12 cellular contexts compared by ENCODE assay signal in genomic region chr14:103869406-103870143, GRCh38. TPM values are rescaled to one million over a fixed set of nuclear protein-coding genes. Genes with fewer than 3 reads are reported as not detected.
"Had no signal": no experiment of that assay in that cellular context is flagged by ENCODE, and none has a peak within 500 bp of the region (broad histone marks: within the 10 kb centered on the region; RNA-seq: fewer than 3 reads in every experiment).

No MANE protein-coding gene starts in this region.

- H3K27ac ChIP-seq: cardiac muscle cell, tibial artery, vagina, WERI-Rb-1 had no signal

- DNase-seq: activated CD4-positive, alpha-beta T cell treated with anti-CD3 and anti-CD28 coated beads for 4 hours; activated CD8-positive, alpha-beta memory T cell treated with anti-CD3 and anti-CD28 coated beads, Interleukin-2, amount 50 U/mL, for 4 hours; activated CD8-positive, alpha-beta T cell treated with anti-CD3 and anti-CD28 coated beads, Interleukin-2, amount 10 ng/mL, durations not matched to agents 7 days and 5 days; activated gamma-delta T cell; activated T-cell treated with anti-CD3 and anti-CD28 coated beads, Interleukin-2, amount 50 U/mL, for 72 hours; hippocampal formation; tibial artery; WERI-Rb-1 had no signal

- H3K9me3 ChIP-seq: tibial artery, vagina had no signal

- H3K36me3 ChIP-seq: cardiac muscle cell, tibial artery, vagina, WERI-Rb-1 had no signal

- FAIRE-seq: endometrium had no signal

- H3K4me3 ChIP-seq: cardiac muscle cell, tibial artery, vagina had no signal

- H3K27me3 ChIP-seq: cardiac muscle cell, vagina had no signal

RNA-seq across cellular contexts. Expression of gene TDRD9, which starts 58.7 kb away (rescaled TPM):
- total RNA-seq: cardiac muscle cell, osteocyte had no signal
